In the genomic region with DNA sequence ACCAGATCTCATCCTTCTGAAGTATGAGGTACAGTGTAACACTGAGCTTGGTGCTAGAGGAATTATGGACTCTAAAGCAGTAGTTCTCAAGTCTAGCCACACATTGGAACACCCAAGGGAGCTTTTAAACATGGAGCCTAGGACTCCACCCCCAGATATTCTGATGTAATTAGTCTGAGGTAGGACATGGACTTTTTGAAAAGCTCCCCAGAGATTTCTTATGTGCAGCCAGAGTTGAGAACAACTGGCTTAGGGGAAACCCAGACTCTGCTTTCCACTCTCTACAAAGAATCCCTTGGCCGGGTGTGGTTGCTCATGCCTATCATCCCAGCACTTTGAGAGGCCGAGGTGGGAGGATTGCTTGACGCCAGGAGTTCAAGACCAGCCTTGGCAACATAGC, we compare ENCODE assay signal across 20 cellular contexts. TPM values are rescaled to one million over a fixed set of nuclear protein-coding genes. Genes with fewer than 3 reads are reported as not detected.
"Had no signal": no experiment of that assay in that cellular context is flagged by ENCODE, and none has a peak within 500 bp of the region (broad histone marks: within the 10 kb centered on the region; RNA-seq: fewer than 3 reads in every experiment).

No MANE protein-coding gene starts in this region.

- ATAC-seq: activated T-cell treated with anti-CD3 and anti-CD28 coated beads, Interleukin-2, amount 50 U/mL, for 4 hours; WTC11 had no signal

- DNase-seq: activated CD4-positive, alpha-beta T cell treated with anti-CD3 and anti-CD28 coated beads for 1 hour; activated CD4-positive, alpha-beta T cell treated with anti-CD3 and anti-CD28 coated beads, Interleukin-2, amount 10 ng/mL, durations not matched to agents 24 days and 14 days; activated CD4-positive, alpha-beta T cell treated with anti-CD3 and anti-CD28 coated beads, Interleukin-2, amount 50 U/mL, for 48 hours; activated CD8-positive, alpha-beta memory T cell treated with anti-CD3 and anti-CD28 coated beads for 24 hours; activated effector memory CD4-positive, alpha-beta T cell treated with anti-CD3 and anti-CD28 coated beads, Interleukin-2, amount 50 U/mL, for 16 hours; activated naive CD4-positive, alpha-beta T cell treated with anti-CD3 and anti-CD28 coated beads for 36 hours; activated T-cell treated with anti-CD3 and anti-CD28 coated beads, Interleukin-2, amount 50 U/mL, for 4 hours; amygdala; Kasumi-1; NCI-H1092; NCI-H1417; NCI-H2029; NCI-H2107; NCI-H524; PC-9; SHP77 treated with DMSO at 0.1 percent for 48 hours had no signal

- H3K4me3 ChIP-seq: PC-9 had no signal

RNA-seq across cellular contexts. Expression of a gene that starts 11.6 kb away (rescaled TPM):
- total RNA-seq: activated naive CD4-positive, alpha-beta T cell treated with anti-CD3 and anti-CD28 coated beads for 36 hours; activated T-cell treated with anti-CD3 and anti-CD28 coated beads, Interleukin-2, amount 50 U/mL, for 4 hours; astrocyte; M059J; SK-MEL-5 had no signal
